ENCODE assay signal across 1 cellular context in the genomic region with DNA sequence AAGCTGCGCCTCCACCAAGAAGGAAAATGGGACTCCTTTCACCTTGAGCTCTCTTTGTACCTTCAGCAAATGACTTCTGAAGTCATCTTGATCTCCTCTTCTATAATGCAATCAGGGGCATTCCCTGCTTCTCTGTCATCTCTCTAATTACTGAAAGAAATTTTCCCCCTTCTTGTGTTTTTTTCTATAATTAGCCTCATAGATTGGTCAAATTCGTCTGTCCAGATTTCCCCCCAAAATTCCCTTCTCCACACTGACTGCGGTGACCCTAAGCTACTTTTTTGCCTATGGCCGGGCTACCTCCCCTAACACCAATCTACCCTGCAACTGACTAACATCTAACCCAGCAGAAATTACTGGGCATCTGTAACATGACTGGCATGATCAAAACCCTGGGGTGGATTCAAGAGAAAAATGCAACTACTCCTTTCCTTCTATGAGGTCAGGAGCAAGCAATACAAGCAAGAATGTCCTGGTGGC.
TF ChIP-seq lines count a peak whose summit lies in the region.

No MANE protein-coding gene starts in this region.

TF ChIP-seq in H1, 55 proteins besides CTCF, POLR2A, EP300 and RAD21 (continued from another document):
- TF ChIP-seq CHD7 (IDR thresholded peaks at IDR 0.05; ENCODE audit: insufficient replicate concordance, low read length) (no peak), CTBP2 (IDR thresholded peaks at IDR 0.05; ENCODE audit: borderline replicate concordance, insufficient read depth, insufficient read length, low read length) (no peak), KDM5A (IDR thresholded peaks at IDR 0.05; ENCODE audit: low read length) (no peak), NANOG (IDR thresholded peaks at IDR 0.05; ENCODE audit: insufficient read depth, low read depth, low read length, poor library complexity, severe bottlenecking) (no peak), SP1 (IDR thresholded peaks at IDR 0.05; ENCODE audit: low read depth, low read length) (peak; percentile 51; the same call in 1 of the 2 replicates), CBX5 (IDR thresholded peaks at IDR 0.05; ENCODE audit: low read depth, low read length) (no peak)
- TF ChIP-seq, protein P1, sequence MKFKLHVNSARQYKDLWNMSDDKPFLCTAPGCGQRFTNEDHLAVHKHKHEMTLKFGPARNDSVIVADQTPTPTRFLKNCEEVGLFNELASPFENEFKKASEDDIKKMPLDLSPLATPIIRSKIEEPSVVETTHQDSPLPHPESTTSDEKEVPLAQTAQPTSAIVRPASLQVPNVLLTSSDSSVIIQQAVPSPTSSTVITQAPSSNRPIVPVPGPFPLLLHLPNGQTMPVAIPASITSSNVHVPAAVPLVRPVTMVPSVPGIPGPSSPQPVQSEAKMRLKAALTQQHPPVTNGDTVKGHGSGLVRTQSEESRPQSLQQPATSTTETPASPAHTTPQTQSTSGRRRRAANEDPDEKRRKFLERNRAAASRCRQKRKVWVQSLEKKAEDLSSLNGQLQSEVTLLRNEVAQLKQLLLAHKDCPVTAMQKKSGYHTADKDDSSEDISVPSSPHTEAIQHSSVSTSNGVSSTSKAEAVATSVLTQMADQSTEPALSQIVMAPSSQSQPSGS (IDR thresholded peaks at IDR 0.05; ENCODE audit: low read length), result no peak
